24 cellular contexts compared by ENCODE assay signal in genomic region chr6:131381694-131382093, GRCh38.
DNase-seq lines count a peak whose midpoint lies in the region; ATAC-seq, FAIRE-seq and TF ChIP-seq lines count a peak whose summit lies in the region.
"Had no signal": no experiment of that assay in that cellular context is flagged by ENCODE, and none has a peak within 500 bp of the region (broad histone marks: within the 10 kb centered on the region; RNA-seq: fewer than 3 reads in every experiment).

No MANE protein-coding gene starts in this region.

- peak overlapping the region; percentile 80; the same call in 1 of the 2 replicates for H2BK20ac ChIP-seq in H1 (ENCODE audit: low read length)

- no peak overlapping the region for H3K9ac ChIP-seq in H1 (replicated peaks in 1 of 4; ENCODE audit: extremely low read depth in 1 of 4, low read depth in 3 of 4, low read length in 3 of 4)
- no peak overlapping the region for H3K9ac ChIP-seq in neuronal stem cell (ENCODE audit: low read depth, low read length, poor library complexity)

- no peaks in the 10 kb centered on the region for H3K27me3 ChIP-seq in H1 (replicated peaks in 1 of 4; ENCODE audit: control insufficient read depth in 3 of 4, extremely low read depth in 1 of 4, insufficient read depth in 3 of 4, low read length in 3 of 4)
- H3K27me3 ChIP-seq in neuronal stem cell (ENCODE audit: control insufficient read depth in 3 of 3, insufficient read depth in 3 of 3, low read depth in 1 of 3, low read length in 3 of 3), result peaks cover 0 to 3% (median 0%) of the 10 kb centered on the region in 3 experiments
- H3K27me3 ChIP-seq: gastrocnemius medialis, right atrium auricular region had no signal

- H3K4ac ChIP-seq in H1 (replicated peaks; ENCODE audit: insufficient read length, low read depth, low read length), result no peak overlapping the region
- H3K4ac ChIP-seq in neuronal stem cell (ENCODE audit: low read length), result no peak overlapping the region

- no peaks in the 10 kb centered on the region; the same call in 1 of the 2 replicates for H3K23me2 ChIP-seq in H1 (ENCODE audit: low read depth, low read length)

- H3K56ac ChIP-seq in H1 (replicated peaks; ENCODE audit: insufficient read length, low read depth, low read length), result no peak overlapping the region

- H2BK12ac ChIP-seq in H1 (ENCODE audit: low read depth, low read length) (0 out of 2 replicates have a peak overlapping the region, but pooled peaks have one; percentile 41), neuronal stem cell (ENCODE audit: low read length) (no peak overlapping the region)

- TF ChIP-seq POLR2A in H1 (IDR thresholded peaks at IDR 0.05; ENCODE audit: control extremely low read depth in 1 of 2, low read depth in 2 of 2, low read length in 2 of 2) (no peak), GM12891 (IDR thresholded peaks at IDR 0.05; ENCODE audit: low read depth, low read length) (no peak)

- FAIRE-seq in H1 (lab: Jason Lieb, UNC) (no peak), GM12891 (lab: Jason Lieb, UNC) (no peak)
- FAIRE-seq: GM18507, keratinocyte had no signal

- H2AK5ac ChIP-seq in H1 (ENCODE audit: low read depth, low read length) (no peak overlapping the region), neuronal stem cell (ENCODE audit: low read depth, low read length) (no peak overlapping the region)

- WGBS in H1 (ENCODE audit: extremely low coverage in 1 of 2, insufficient coverage in 1 of 2, insufficient read length in 1 of 2, insufficient replicate concordance in 2 of 2, low coverage in 1 of 2, low lambda C conversion rate in 2 of 2, missing lambda C conversion rate in 1 of 2), 2 experiments, result 88% methylated on average over 7 of the region's 7 CpGs; no CpG with 5 or more reads in 1 of the 2 experiments
- no CpG with 5 or more reads among the region's 7 CpGs for WGBS in neuronal stem cell (ENCODE audit: extremely low coverage in 2 of 2, insufficient read length in 2 of 2, insufficient replicate concordance in 1 of 2), 2 donors

- CTCF ChIA-PET in H1 (lab: Charles Lee; ENCODE audit: partially characterized antibody), result interaction anchor here (0.6 kb wide), 1 partner anchor 655 kb away, joined by 4 read pairs; no protein-coding TSS in a partner anchor

- H3K23ac ChIP-seq in H1 (ENCODE audit: insufficient read length), result no peak overlapping the region
- H3K23ac ChIP-seq in neuronal stem cell (ENCODE audit: low read depth, low read length, poor library complexity), result no peak overlapping the region

- H3K27ac ChIP-seq in H1 (ENCODE audit: low read depth, low read length) (no peak overlapping the region), neuronal stem cell (replicated peaks; ENCODE audit: low read length) (no peak overlapping the region)
- H3K27ac ChIP-seq: gastrocnemius medialis, right atrium auricular region, RWPE1 had no signal

- no peaks in the 10 kb centered on the region for H3K79me2 ChIP-seq in H1 (ENCODE audit: control insufficient read depth in 1 of 2, insufficient read depth in 2 of 2, low read length in 2 of 2)

- H3K4me3 ChIP-seq in H1 (ENCODE audit: extremely low read depth in 1 of 4, insufficient read depth in 2 of 4, low read depth in 3 of 4, low read length in 4 of 4) (no peak overlapping the region), neuronal stem cell (ENCODE audit: low read length in 2 of 2) (no peak overlapping the region)
- H3K4me3 ChIP-seq: gastrocnemius medialis, right atrium auricular region had no signal

- POLR2A ChIA-PET in H1 (lab: Charles Lee; ENCODE audit: partially characterized antibody), result no interaction called here

- H2AFZ ChIP-seq in H1 (ENCODE audit: low read length) (peak overlapping the region; percentile 82; the same call in 1 of the 2 replicates), neuronal stem cell (ENCODE audit: low read length) (peak overlapping the region; percentile 2)

- no peak overlapping the region for H2BK120ac ChIP-seq in H1 (replicated peaks; ENCODE audit: low read depth, low read length)
- H2BK120ac ChIP-seq in neuronal stem cell (ENCODE audit: low read depth, low read length), result no peak overlapping the region

- H3K18ac ChIP-seq in H1 (ENCODE audit: extremely low read depth, low read length), result no peak overlapping the region
- no peak overlapping the region for H3K18ac ChIP-seq in neuronal stem cell (ENCODE audit: low read length)

- no peak for TF ChIP-seq RAD21 in H1 (IDR thresholded peaks at IDR 0.05 in 1 of 2, conservative IDR thresholded peaks at IDR 0.05 in 1 of 2; ENCODE audit: low read depth in 2 of 2, low read length in 2 of 2)

- DNase-seq in Ammon's horn (ENCODE audit: low spot score), result peak; percentile 28
- peak; percentile 68 for DNase-seq in NCI-H146 (lab: John Stamatoyannopoulos, UW)
- DNase-seq in H1 (ENCODE audit: low read depth in 1 of 2, low spot score in 2 of 2), result no peak
- no peak for DNase-seq in neuronal stem cell (ENCODE audit: low spot score)
- DNase-seq in GM12891 (ENCODE audit: insufficient read length, low spot score), result no peak
- DNase-seq: activated B cell treated with CpG ODN at 0.5 μM for 24 hours; activated naive CD4-positive, alpha-beta T cell treated with Interleukin-2 at 50 U/mL for 16 hours; activated T-cell treated with anti-CD3 and anti-CD28 coated beads, Interleukin-2, amount 50 U/mL, for 24 hours; CD4-positive, alpha-beta T cell; gastrocnemius medialis; HCEC 1CT; KG1; naive B cell; NCI-H1436 treated with DMSO at 0.1 percent for 48 hours; NCI-H2171; NCI-H526; stimulated activated CD4-positive, alpha-beta T cell treated with anti-CD3 and anti-CD28 coated beads, Interleukin-15, amount 100 ng/mL, for 24 hours had no signal

- H4K91ac ChIP-seq in H1 (replicated peaks; ENCODE audit: insufficient read length, low read length) (no peak overlapping the region), neuronal stem cell (ENCODE audit: low read depth, low read length, poor library complexity) (no peak overlapping the region)

- H3K36me3 ChIP-seq in H1 (ENCODE audit: control insufficient read depth in 2 of 4, insufficient read depth in 4 of 4, low read length in 3 of 4) (no peaks in the 10 kb centered on the region; a peak in 1 of 8 replicates), neuronal stem cell (replicated peaks in 1 of 2; ENCODE audit: control insufficient read depth in 2 of 2, insufficient read depth in 2 of 2, low read length in 2 of 2) (no peaks in the 10 kb centered on the region)
- H3K36me3 ChIP-seq: gastrocnemius medialis, right atrium auricular region had no signal

- no peak overlapping the region for H4K5ac ChIP-seq in H1 (ENCODE audit: insufficient read length, low read depth, low read length)

- peaks cover 0 to 3% (median 0%) of the 10 kb centered on the region in 4 experiments; a peak in 1 of 7 replicates for H3K4me1 ChIP-seq in H1 (replicated peaks in 1 of 4; ENCODE audit: control insufficient read depth in 3 of 4, insufficient read depth in 4 of 4, low read length in 3 of 4)
- peaks cover 5 to 9% of the 10 kb centered on the region in 2 donors for H3K4me1 ChIP-seq in neuronal stem cell (ENCODE audit: control insufficient read depth in 2 of 2, insufficient read depth in 1 of 2, low read depth in 1 of 2, low read length in 2 of 2)
- H3K4me1 ChIP-seq: right atrium auricular region had no signal

- H4K20me1 ChIP-seq in H1 (replicated peaks in 1 of 2; ENCODE audit: control insufficient read depth in 1 of 2, insufficient read depth in 2 of 2, low read length in 2 of 2), result no peaks in the 10 kb centered on the region

- H3K9me3 ChIP-seq in H1 (ENCODE audit: insufficient read depth in 2 of 2, low read depth in 1 of 2, low read length in 1 of 2) (no peaks in the 10 kb centered on the region), neuronal stem cell (replicated peaks in 1 of 2; ENCODE audit: control insufficient read depth in 2 of 2, insufficient read depth in 1 of 2, low read depth in 1 of 2, low read length in 2 of 2) (no peaks in the 10 kb centered on the region)
- H3K9me3 ChIP-seq: gastrocnemius medialis, right atrium auricular region had no signal

- H4K8ac ChIP-seq in H1 (ENCODE audit: extremely low read depth, insufficient read depth, low read length) (no peak overlapping the region; the same call in 1 of the 2 replicates), neuronal stem cell (ENCODE audit: low read depth, low read length) (no peak overlapping the region)

- H2BK5ac ChIP-seq in H1 (ENCODE audit: low read depth, low read length), result no peak overlapping the region
- H2BK5ac ChIP-seq in neuronal stem cell (ENCODE audit: low read length), result no peak overlapping the region

- no peak for TF ChIP-seq EP300 in H1 (IDR thresholded peaks at IDR 0.05; ENCODE audit: borderline replicate concordance in 1 of 2, low read depth in 2 of 2, low read length in 2 of 2)

- H3K4me2 ChIP-seq in H1 (ENCODE audit: insufficient read depth in 1 of 2, low read depth in 2 of 2, low read length in 2 of 2), result no peak overlapping the region
- H3K4me2 ChIP-seq in neuronal stem cell (ENCODE audit: insufficient read depth, low read length, poor library complexity, severe bottlenecking), result no peak overlapping the region

- no peak for ATAC-seq in HG03108 (IDR thresholded peaks at IDR 0.05; ENCODE audit: unreplicated experiment)
- no peak for ATAC-seq in GM21723 (IDR thresholded peaks at IDR 0.05; ENCODE audit: unreplicated experiment)
- ATAC-seq in HG02798 (IDR thresholded peaks at IDR 0.05; ENCODE audit: poor library complexity, unreplicated experiment), result no peak
- ATAC-seq: gastrocnemius medialis had no signal

- no peak overlapping the region for H3K14ac ChIP-seq in H1 (ENCODE audit: insufficient read length)
- H3K14ac ChIP-seq in neuronal stem cell (ENCODE audit: low read length), result no peak overlapping the region

- H2BK15ac ChIP-seq in H1 (ENCODE audit: low read length), result no peak overlapping the region
- no peak overlapping the region for H2BK15ac ChIP-seq in neuronal stem cell (ENCODE audit: low read length)

- H3K79me1 ChIP-seq in H1 (ENCODE audit: low read depth, low read length) (no peaks in the 10 kb centered on the region), neuronal stem cell (ENCODE audit: low read depth, low read length) (no peaks in the 10 kb centered on the region)

- TF ChIP-seq CTCF in H1 (IDR thresholded peaks at IDR 0.05; ENCODE audit: control extremely low read depth in 1 of 3, insufficient read depth in 1 of 3, low read depth in 1 of 3, low read length in 3 of 3), result no peak

TF ChIP-seq in H1, 55 proteins besides CTCF, POLR2A, EP300 and RAD21 (continues in another document):
- TF ChIP-seq GABPA (IDR thresholded peaks at IDR 0.05; ENCODE audit: borderline replicate concordance, insufficient read depth, low read length) (no peak), SAP30 (IDR thresholded peaks at IDR 0.05; ENCODE audit: insufficient read depth, insufficient replicate concordance, low read length) (no peak), MAX (IDR thresholded peaks at IDR 0.05) (no peak)

TF ChIP-seq in GM12891, 5 proteins besides CTCF, POLR2A, EP300 and RAD21:
- TF ChIP-seq PAX5 (IDR thresholded peaks at IDR 0.05; ENCODE audit: insufficient read depth, low read length, severe bottlenecking), result no peak
- TF ChIP-seq SPI1 (IDR thresholded peaks at IDR 0.05; ENCODE audit: low read depth, low read length), result no peak
- TF ChIP-seq TAF1 (IDR thresholded peaks at IDR 0.05; ENCODE audit: low read depth, low read length), result no peak
- TF ChIP-seq POLR2AphosphoS5 (IDR thresholded peaks at IDR 0.05; ENCODE audit: low read depth, low read length), result no peak
- no peak for TF ChIP-seq POU2F2 (IDR thresholded peaks at IDR 0.05; ENCODE audit: low read depth, low read length)

Comparison
In these comparisons a context has a peak if more than half of its experiments do, and no peak if none do; other contexts are left out.
1. DNase-seq: peak in Ammon's horn (single experiment) and NCI-H146 (single experiment); none in H1 (0 of 2), neuronal stem cell (single experiment) and GM12891 (single experiment).